ENCODE assay signal across 31 cellular contexts in the genomic region with DNA sequence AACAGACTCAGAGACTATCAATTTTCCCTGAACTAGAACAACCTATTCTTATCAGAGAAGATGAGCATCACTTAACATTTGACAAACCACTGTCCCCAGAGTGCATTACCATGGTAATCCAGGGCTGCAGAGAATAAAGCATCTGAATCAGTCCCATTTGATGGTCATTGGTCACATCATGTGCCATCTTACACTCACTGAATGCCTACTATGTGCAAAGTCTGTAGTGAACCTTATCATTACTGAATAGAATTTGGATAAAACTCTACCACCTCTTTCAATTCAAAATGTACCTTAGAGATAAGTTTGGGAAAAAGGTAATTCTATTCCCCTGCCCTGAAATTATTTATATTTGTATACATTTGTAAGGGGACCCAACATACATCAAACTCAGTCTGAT.
"Had no signal": no experiment of that assay in that cellular context is flagged by ENCODE, and none has a peak within 500 bp of the region (broad histone marks: within the 10 kb centered on the region; RNA-seq: fewer than 3 reads in every experiment).

No MANE protein-coding gene starts in this region.

- H3K27ac ChIP-seq: adrenal gland, body of pancreas, brain microvascular endothelial cell, breast epithelium, VCaP had no signal

- H3K4me1 ChIP-seq: adrenal gland, body of pancreas, breast epithelium had no signal

- DNase-seq: activated B cell treated with CpG ODN at 0.5 μM for 24 hours; activated CD4-positive, alpha-beta memory T cell treated with anti-CD3 and anti-CD28 coated beads for 36 hours; activated CD4-positive, alpha-beta T cell treated with anti-CD3 and anti-CD28 coated beads for 4 hours; activated CD4-positive, alpha-beta T cell treated with anti-CD3 and anti-CD28 coated beads, Interleukin-2, amount 10 ng/mL, durations not matched to agents 24 days and 14 days; activated CD4-positive, alpha-beta T cell treated with anti-CD3 and anti-CD28 coated beads, Interleukin-2, amount 50 U/mL, for 1 hour; activated CD4-positive, alpha-beta T cell treated with anti-CD3 and anti-CD28 coated beads, Interleukin-2, amount 50 U/mL, for 4 hours; activated CD4-positive, CD25-positive, alpha-beta regulatory T cell treated with anti-CD3 and anti-CD28 coated beads, Interleukin-2, amount 50 U/mL, for 72 hours; activated CD8-positive, alpha-beta memory T cell treated with anti-CD3 and anti-CD28 coated beads, Interleukin-2, amount 50 U/mL, for 4 hours; activated CD8-positive, alpha-beta T cell treated with anti-CD3 and anti-CD28 coated beads for 36 hours; activated effector memory CD4-positive, alpha-beta T cell treated with anti-CD3 and anti-CD28 coated beads, Interleukin-2, amount 50 U/mL, for 16 hours; activated gamma-delta T cell treated with Interleukin-2 at 50 U/mL for 16 hours; activated naive CD4-positive, alpha-beta T cell; activated naive CD4-positive, alpha-beta T cell treated with anti-CD3 and anti-CD28 coated beads for 36 hours; activated naive CD4-positive, alpha-beta T cell treated with anti-CD3 and anti-CD28 coated beads, Interleukin-2, amount 50 U/mL, for 16 hours; activated naive CD8-positive, alpha-beta T cell treated with anti-CD3 and anti-CD28 coated beads for 36 hours; activated T-cell treated with anti-CD3 and anti-CD28 coated beads for 4 hours; activated T-cell treated with anti-CD3 and anti-CD28 coated beads, Interleukin-2, amount 50 U/mL, for 1 hour; activated T-cell treated with anti-CD3 and anti-CD28 coated beads, Interleukin-2, amount 50 U/mL, for 4 hours; activated T-cell treated with anti-CD3 and anti-CD28 coated beads, Interleukin-2, amount 50 U/mL, for 72 hours; adrenal gland; amniotic stem cell; aorta; body of pancreas; brain microvascular endothelial cell; central memory CD4-positive, alpha-beta T cell; T-helper 2 cell; T-helper 9 cell had no signal

- H3K9me3 ChIP-seq: adrenal gland, body of pancreas, breast epithelium had no signal

- ATAC-seq: activated CD8-positive, alpha-beta T cell treated with anti-CD3 and anti-CD28 coated beads for 36 hours; activated naive CD4-positive, alpha-beta T cell treated with anti-CD3 and anti-CD28 coated beads, Interleukin-2, amount 50 U/mL, for 72 hours; activated T-cell treated with anti-CD3 and anti-CD28 coated beads, Interleukin-2, amount 50 U/mL, for 4 hours; activated T-cell treated with anti-CD3 and anti-CD28 coated beads, Interleukin-2, amount 50 U/mL, for 72 hours; activated T-helper 17 cell treated with anti-CD3 and anti-CD28 coated beads, Interleukin-2, amount 50 U/mL, for 72 hours; body of pancreas had no signal

- H3K27me3 ChIP-seq: body of pancreas, brain microvascular endothelial cell, breast epithelium had no signal

- H3K4me3 ChIP-seq: adrenal gland, body of pancreas, breast epithelium had no signal

- H3K36me3 ChIP-seq: adrenal gland, brain microvascular endothelial cell, breast epithelium had no signal
